ENCODE assay signal across 4 cellular contexts in genomic region chr9:137885121-137885520, GRCh38. TPM values are rescaled to one million over a fixed set of nuclear protein-coding genes. Genes with fewer than 3 reads are reported as not detected.
"Had no signal": no experiment of that assay in that cellular context is flagged by ENCODE, and none has a peak within 500 bp of the region (broad histone marks: within the 10 kb centered on the region; RNA-seq: fewer than 3 reads in every experiment).

No MANE protein-coding gene starts in this region.

RNA-seq across cellular contexts. Expression of gene CACNA1B, which starts 7.5 kb away (rescaled TPM):
- total RNA-seq: OCI-LY7, PC-3, PC-9, RPMI7951 had no signal
